Comparison of ENCODE assay signal across 22 cellular contexts in the genomic region with DNA sequence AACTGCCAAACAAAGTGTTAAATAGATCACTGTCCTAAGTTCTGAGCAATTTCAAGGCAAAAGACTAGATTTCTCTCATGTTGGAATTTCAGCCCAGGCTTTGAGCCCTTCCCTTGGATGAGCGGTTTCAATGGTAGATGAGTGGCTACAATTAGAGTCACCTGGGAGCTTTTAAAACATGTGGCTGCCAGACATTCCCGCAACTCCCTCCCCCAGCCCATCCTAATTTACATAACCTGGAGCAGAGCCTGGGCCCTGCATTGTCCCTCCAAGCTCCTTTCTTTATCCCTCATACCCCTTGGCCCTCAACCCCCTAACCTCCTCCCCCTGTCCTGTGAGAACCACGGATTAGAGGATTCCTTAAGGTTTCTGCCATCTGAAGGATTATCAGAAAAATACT.
DNase-seq lines count a peak whose midpoint lies in the region; ATAC-seq and TF ChIP-seq lines count a peak whose summit lies in the region.
"Had no signal": no experiment of that assay in that cellular context is flagged by ENCODE, and none has a peak within 500 bp of the region (broad histone marks: within the 10 kb centered on the region; RNA-seq: fewer than 3 reads in every experiment).

No MANE protein-coding gene starts in this region.

- H3K4me1 ChIP-seq in H9 (ENCODE audit: insufficient read depth, low read length) = peaks cover 5% of the 10 kb centered on the region; the same call in 1 of the 2 replicates
- peaks cover 16% of the 10 kb centered on the region for H3K4me1 ChIP-seq in OCI-LY3 (ENCODE audit: low read length)
- H3K4me1 ChIP-seq: gastrocnemius medialis, testis, uterus had no signal

- no peak overlapping the region for H4K91ac ChIP-seq in H9 (ENCODE audit: insufficient read length, low read depth, low read length)

- peaks cover 8% of the 10 kb centered on the region for H3K36me3 ChIP-seq in OCI-LY3 (replicated peaks; ENCODE audit: low read depth, low read length)
- H3K36me3 ChIP-seq: gastrocnemius medialis, uterus had no signal

- no peaks in the 10 kb centered on the region for H3K79me2 ChIP-seq in H9 (ENCODE audit: insufficient read depth, low read length)
- H3K79me2 ChIP-seq in OCI-LY3 (ENCODE audit: low read length) = no peaks in the 10 kb centered on the region
- H3K79me2 ChIP-seq: hepatocyte had no signal

- H2BK20ac ChIP-seq in H9 (ENCODE audit: low read depth, low read length, poor library complexity, severe bottlenecking) = no peak overlapping the region

- no peaks in the 10 kb centered on the region for H3K79me1 ChIP-seq in H9 (ENCODE audit: insufficient read depth, low read depth, low read length, poor library complexity, severe bottlenecking)

- H3K27ac Mint-ChIP-seq in H9 = peak overlapping the region in 1 of 3 experiments; percentile 10; a peak in 1 of 7 replicates
- H3K27ac Mint-ChIP-seq: activated CD8-positive, alpha-beta T cell treated with anti-CD3 and anti-CD28 coated beads for 36 hours; activated naive CD8-positive, alpha-beta T cell had no signal

- no CpG with 5 or more reads among the region's 3 CpGs for WGBS in H9 (ENCODE audit: extremely low coverage, insufficient read length, low lambda C conversion rate)

- H3K27me3 ChIP-seq in H9 (ENCODE audit: insufficient read depth, low read length) (no peaks in the 10 kb centered on the region), OCI-LY3 (ENCODE audit: low read depth, low read length) (no peaks in the 10 kb centered on the region)
- H3K27me3 ChIP-seq: gastrocnemius medialis, hepatocyte, testis, uterus had no signal

- no peaks in the 10 kb centered on the region for H3K27me3 Mint-ChIP-seq in H9 (ENCODE audit: low read depth)

- no peak overlapping the region for H3K9ac ChIP-seq in H9 (ENCODE audit: extremely low read depth, insufficient read length, low read length)
- no peak overlapping the region for H3K9ac ChIP-seq in OCI-LY3 (ENCODE audit: low read length)
- H3K9ac ChIP-seq: GM23248 had no signal

- H2AFZ ChIP-seq in H9 (ENCODE audit: low read length) = no peak overlapping the region
- H2AFZ ChIP-seq in OCI-LY3 (ENCODE audit: low read depth, low read length) = no peak overlapping the region
- H2AFZ ChIP-seq: GM23248, hepatocyte had no signal

- H3K36me3 Mint-ChIP-seq in H9 (ENCODE audit: insufficient read depth in 1 of 3, low read depth in 3 of 3) = peaks cover 3 to 23% (median 7%) of the 10 kb centered on the region in 3 experiments; a peak in 6 of 7 replicates
- H3K36me3 Mint-ChIP-seq: activated naive CD8-positive, alpha-beta T cell had no signal

- no peak overlapping the region for H2BK12ac ChIP-seq in H9 (ENCODE audit: insufficient read length, low read depth, low read length)

- peaks cover 11 to 19% of the 10 kb centered on the region in 2 experiments for H3K9me3 Mint-ChIP-seq in H9
- H3K9me3 Mint-ChIP-seq: central memory CD8-positive, alpha-beta T cell had no signal

- no peak overlapping the region for H2BK15ac ChIP-seq in H9 (ENCODE audit: low read depth, low read length)

- no peak overlapping the region for H3K4ac ChIP-seq in H9 (ENCODE audit: low read depth, low read length)

- no peak overlapping the region for H3T11ph ChIP-seq in H9 (ENCODE audit: low read length)

- no peak overlapping the region for H3K18ac ChIP-seq in H9 (ENCODE audit: insufficient read length, low read depth, low read length)

- H3K27ac ChIP-seq in H9 (ENCODE audit: insufficient read length, low read depth, low read length) (no peak overlapping the region), OCI-LY3 (ENCODE audit: low read length) (peak overlapping the region; percentile 35; the same call in 1 of the 2 replicates)
- H3K27ac ChIP-seq: gastrocnemius medialis, GM23248, hepatocyte, testis, uterus had no signal

- no peak overlapping the region for H3K4me3 ChIP-seq in OCI-LY3 (ENCODE audit: low read length)
- H3K4me3 ChIP-seq: gastrocnemius medialis, GM23248, hepatocyte, testis, uterus had no signal

- no peak overlapping the region for H2BK5ac ChIP-seq in H9 (ENCODE audit: insufficient read length, low read length)

- no peak overlapping the region for H3K4me2 ChIP-seq in H9 (ENCODE audit: insufficient read depth, insufficient read length, low read length)
- H3K4me2 ChIP-seq in OCI-LY3 (ENCODE audit: low read length) = no peak overlapping the region
- H3K4me2 ChIP-seq: hepatocyte had no signal

- no peak for TF ChIP-seq CTCF in H9 (conservative IDR thresholded peaks at IDR 0.05)
- TF ChIP-seq CTCF in OCI-LY3 (IDR thresholded peaks at IDR 0.05; ENCODE audit: low read depth, low read length) = no peak

- no peak overlapping the region for H2AK5ac ChIP-seq in H9 (ENCODE audit: insufficient read length, low read length)

- H3K4me1 Mint-ChIP-seq in H9 = peaks cover 19 to 20% of the 10 kb centered on the region in 2 experiments
- H3K4me1 Mint-ChIP-seq: central memory CD8-positive, alpha-beta T cell had no signal

- H3K9me3 ChIP-seq in H9 (ENCODE audit: control insufficient read depth, low read depth, low read length) = no peaks in the 10 kb centered on the region
- H3K9me3 ChIP-seq in OCI-LY3 (ENCODE audit: insufficient read depth, low read length) = no peaks in the 10 kb centered on the region
- H3K9me3 ChIP-seq: gastrocnemius medialis, testis, uterus had no signal

- H3K14ac ChIP-seq in H9 (ENCODE audit: insufficient read depth, low read length) = no peak overlapping the region

- peak; percentile 70 for DNase-seq in ELF-1 (ENCODE audit: low read depth, low spot score)
- peak; percentile 65 for DNase-seq in H9
- peak; percentile 36 for DNase-seq in iPS DF 4.7 (ENCODE audit: extremely low read depth, low spot score)
- DNase-seq in NCI-H2196 treated with DMSO at 0.1 percent for 48 hours (lab: John Stamatoyannopoulos, UW; ENCODE audit: unreplicated experiment) = no peak
- DNase-seq: activated CD8-positive, alpha-beta T cell treated with anti-CD3 and anti-CD28 coated beads for 36 hours; aorta; gastrocnemius medialis; GM23248; IMR-90; left ventricle myocardium superior; NCI-H1048; NCI-H748 treated with DMSO at 0.1 percent for 48 hours; occipital lobe; stimulated activated naive CD4-positive, alpha-beta T cell; testis; uterus had no signal

- no peak overlapping the region for H3K23ac ChIP-seq in H9 (ENCODE audit: insufficient read length, low read depth, low read length)

- no peaks in the 10 kb centered on the region for H4K20me1 ChIP-seq in H9 (ENCODE audit: control insufficient read depth, insufficient read depth, insufficient read length)
- no peaks in the 10 kb centered on the region for H4K20me1 ChIP-seq in OCI-LY3 (ENCODE audit: insufficient read depth, low read length)

- no peak overlapping the region for H3K4me3 Mint-ChIP-seq in H9
- H3K4me3 Mint-ChIP-seq: activated CD8-positive, alpha-beta T cell treated with anti-CD3 and anti-CD28 coated beads for 36 hours; activated naive CD8-positive, alpha-beta T cell; central memory CD8-positive, alpha-beta T cell had no signal

- no peaks in the 10 kb centered on the region for H3K23me2 ChIP-seq in H9 (ENCODE audit: insufficient read length, low read depth, low read length, poor library complexity, severe bottlenecking)

- no peak overlapping the region for H4K5ac ChIP-seq in H9 (ENCODE audit: insufficient read length, low read depth, low read length)

- ATAC-seq in HG03196 (IDR thresholded peaks at IDR 0.05; ENCODE audit: unreplicated experiment) = no peak
- no peak for ATAC-seq in GM21529 (IDR thresholded peaks at IDR 0.05; ENCODE audit: unreplicated experiment)
- ATAC-seq: activated CD8-positive, alpha-beta T cell treated with anti-CD3 and anti-CD28 coated beads for 36 hours; gastrocnemius medialis; left ventricle myocardium superior had no signal

- no peak overlapping the region for H4K8ac ChIP-seq in H9 (replicated peaks; ENCODE audit: insufficient read length, low read depth, low read length)

- no peak overlapping the region for H2BK120ac ChIP-seq in H9 (ENCODE audit: low read depth, low read length, poor library complexity, severe bottlenecking)

- no peak overlapping the region for H3K56ac ChIP-seq in H9 (ENCODE audit: insufficient read length, low read depth, low read length)
